14 cellular contexts compared by ENCODE assay signal in genomic region chr19:38060346-38060745, GRCh38.
DNase-seq lines count a peak whose midpoint lies in the region; ATAC-seq and TF ChIP-seq lines count a peak whose summit lies in the region.
"Had no signal": no experiment of that assay in that cellular context is flagged by ENCODE, and none has a peak within 500 bp of the region (broad histone marks: within the 10 kb centered on the region; RNA-seq: fewer than 3 reads in every experiment).

No MANE protein-coding gene starts in this region.

- H3K27ac Mint-ChIP-seq in activated CD4-positive, alpha-beta T cell treated with anti-CD3 and anti-CD28 coated beads, Interleukin-2, amount 10 ng/mL, durations not matched to agents 24 days and 14 days, result peak overlapping the region; percentile 41
- H3K27ac Mint-ChIP-seq in IgD-negative memory B cell, result peak overlapping the region in 2 of 3 donors; percentile 71 to 83
- peak overlapping the region; percentile 27; the same call in 1 of the 2 replicates for H3K27ac Mint-ChIP-seq in WTC11
- H3K27ac Mint-ChIP-seq: activated T-cell treated with anti-CD3 and anti-CD28 coated beads, Interleukin-2, amount 50 U/mL, for 72 hours had no signal

- H3K9me3 Mint-ChIP-seq in activated CD4-positive, alpha-beta T cell treated with anti-CD3 and anti-CD28 coated beads, Interleukin-2, amount 10 ng/mL, durations not matched to agents 24 days and 14 days, result no peaks in the 10 kb centered on the region
- H3K9me3 Mint-ChIP-seq in IgD-negative memory B cell (no peaks in the 10 kb centered on the region), WTC11 (no peaks in the 10 kb centered on the region)
- H3K9me3 Mint-ChIP-seq: activated T-cell treated with anti-CD3 and anti-CD28 coated beads, Interleukin-2, amount 50 U/mL, for 72 hours had no signal

- H3K4ac ChIP-seq in trophoblast cell (ENCODE audit: low read depth, low read length), result no peak overlapping the region

- H3K79me2 ChIP-seq in trophoblast cell (ENCODE audit: control insufficient read depth, insufficient read depth, low read length, poor library complexity), result peaks cover 3% of the 10 kb centered on the region

- no peak for DNase-seq in activated CD4-positive, alpha-beta T cell treated with anti-CD3 and anti-CD28 coated beads, Interleukin-2, amount 10 ng/mL, durations not matched to agents 24 days and 14 days
- DNase-seq in activated CD4-positive, alpha-beta T cell treated with anti-CD3 and anti-CD28 coated beads, Interleukin-2, amount 50 U/mL, for 48 hours, result no peak
- DNase-seq in WTC11 (ENCODE audit: low spot score) (no peak), trophoblast cell (no peak), HPDE6-E6E7 (ENCODE audit: extremely low spot score) (no peak)
- no peak for DNase-seq in stimulated activated CD4-positive, alpha-beta T cell treated with anti-CD3 and anti-CD28 coated beads, Interleukin-4, amount 100 ng/mL, for 1 hour
- DNase-seq: EL, KBM-7, NCI-H1105, SIG-M5, small intestine had no signal

- H3K23ac ChIP-seq in trophoblast cell (ENCODE audit: low read length), result no peak overlapping the region

- H3K27me3 ChIP-seq in trophoblast cell (ENCODE audit: insufficient read depth, low read length), result no peaks in the 10 kb centered on the region

- H3K4me1 ChIP-seq in trophoblast cell (ENCODE audit: control insufficient read depth in 1 of 2, insufficient read depth in 2 of 2, low read length in 2 of 2), result peaks cover 13 to 18% of the 10 kb centered on the region in 2 experiments

- no peak overlapping the region for H2AFZ ChIP-seq in trophoblast cell (ENCODE audit: insufficient read depth, low read length, poor library complexity)

- H3K14ac ChIP-seq in trophoblast cell (ENCODE audit: low read length), result no peak overlapping the region

- no peak overlapping the region for H3K18ac ChIP-seq in trophoblast cell (ENCODE audit: low read length)

- no peak overlapping the region for H2BK120ac ChIP-seq in trophoblast cell (ENCODE audit: insufficient read depth, low read length, poor library complexity)

- peak overlapping the region; percentile 41 for H3K9ac ChIP-seq in trophoblast cell (ENCODE audit: low read length)

- POLR2A ChIA-PET in WTC11 (lab: Charles Lee), result no interaction called here

- no peak overlapping the region for H3K4me2 ChIP-seq in trophoblast cell (ENCODE audit: low read length)

- H3K79me1 ChIP-seq in trophoblast cell (ENCODE audit: low read length), result peaks cover 8% of the 10 kb centered on the region

- no peak overlapping the region for H3K4me3 ChIP-seq in trophoblast cell (ENCODE audit: low read depth, low read length)

- H3K36me3 ChIP-seq in trophoblast cell (ENCODE audit: control insufficient read depth in 1 of 2, insufficient read depth in 2 of 2, low read length in 2 of 2), result no peaks in the 10 kb centered on the region

- WGBS in trophoblast cell (ENCODE audit: extremely low coverage, insufficient coverage, insufficient read length), result no CpG with 5 or more reads among the region's 7 CpGs

- no peak overlapping the region for H2BK5ac ChIP-seq in trophoblast cell (ENCODE audit: low read depth, low read length, poor library complexity)

- ATAC-seq in WTC11, result no peak
- ATAC-seq in GM21360 (IDR thresholded peaks at IDR 0.05; ENCODE audit: unreplicated experiment), result no peak

- H2BK12ac ChIP-seq in trophoblast cell (ENCODE audit: low read length), result no peak overlapping the region

- H2AK5ac ChIP-seq in trophoblast cell (ENCODE audit: low read length), result no peak overlapping the region

- H3K27ac ChIP-seq in trophoblast cell (ENCODE audit: low read depth, low read length), result no peak overlapping the region

- TF ChIP-seq CTCF in WTC11 (IDR thresholded peaks at IDR 0.05), result no peak

- no peaks in the 10 kb centered on the region for H3K27me3 Mint-ChIP-seq in activated CD4-positive, alpha-beta T cell treated with anti-CD3 and anti-CD28 coated beads, Interleukin-2, amount 10 ng/mL, durations not matched to agents 24 days and 14 days
- no peaks in the 10 kb centered on the region for H3K27me3 Mint-ChIP-seq in IgD-negative memory B cell
- no peaks in the 10 kb centered on the region for H3K27me3 Mint-ChIP-seq in WTC11 (ENCODE audit: low read depth)

- no peak overlapping the region for H4K8ac ChIP-seq in trophoblast cell (ENCODE audit: low read depth, low read length)

- peaks cover 17% of the 10 kb centered on the region for H3K4me1 Mint-ChIP-seq in activated CD4-positive, alpha-beta T cell treated with anti-CD3 and anti-CD28 coated beads, Interleukin-2, amount 10 ng/mL, durations not matched to agents 24 days and 14 days
- H3K4me1 Mint-ChIP-seq in IgD-negative memory B cell (peaks cover 23 to 30% (median 24%) of the 10 kb centered on the region in 3 donors), WTC11 (peaks cover 31% of the 10 kb centered on the region)

- no peaks in the 10 kb centered on the region for H3K36me3 Mint-ChIP-seq in activated CD4-positive, alpha-beta T cell treated with anti-CD3 and anti-CD28 coated beads, Interleukin-2, amount 10 ng/mL, durations not matched to agents 24 days and 14 days (ENCODE audit: low read depth)
- H3K36me3 Mint-ChIP-seq in IgD-negative memory B cell (peaks cover 4% of the 10 kb centered on the region), WTC11 (no peaks in the 10 kb centered on the region)

- no peaks in the 10 kb centered on the region for H3K9me3 ChIP-seq in trophoblast cell (ENCODE audit: insufficient read depth, low read depth, low read length)

- H3K4me3 Mint-ChIP-seq in activated CD4-positive, alpha-beta T cell treated with anti-CD3 and anti-CD28 coated beads, Interleukin-2, amount 10 ng/mL, durations not matched to agents 24 days and 14 days, result no peak overlapping the region
- H3K4me3 Mint-ChIP-seq in IgD-negative memory B cell (peak overlapping the region in 2 of 4 donors; percentile 17 to 86), WTC11 (no peak overlapping the region)

- H4K12ac ChIP-seq in trophoblast cell (ENCODE audit: low read depth, low read length), result no peak overlapping the region

- H4K91ac ChIP-seq in trophoblast cell (ENCODE audit: low read depth, low read length), result no peak overlapping the region

- CTCF ChIA-PET in WTC11 (lab: Charles Lee), result interaction anchor here (1.0 kb wide), 1 partner anchor 158 kb away, joined by 3 read pairs; no protein-coding TSS in a partner anchor

- intact Hi-C loops in activated CD4-positive, alpha-beta T cell treated with anti-CD3 and anti-CD28 coated beads, Interleukin-2, amount 10 ng/mL, durations not matched to agents 24 days and 14 days (cut with micrococcal nuclease), result no loop called here

TF ChIP-seq in WTC11, 78 proteins besides CTCF, POLR2A, EP300 and RAD21 (continues in another document):
- no peak for TF ChIP-seq ZNF532 (CRISPR knock-in tag; IDR thresholded peaks at IDR 0.05; ENCODE audit: borderline replicate concordance)
- TF ChIP-seq ZNF512 (CRISPR knock-in tag; IDR thresholded peaks at IDR 0.05; ENCODE audit: borderline replicate concordance), result no peak
- TF ChIP-seq ZNF423 (CRISPR knock-in tag; IDR thresholded peaks at IDR 0.05), result no peak
- TF ChIP-seq FOXP1 (CRISPR knock-in tag; IDR thresholded peaks at IDR 0.05; ENCODE audit: borderline replicate concordance), result no peak
- TF ChIP-seq TEAD1 (CRISPR knock-in tag; IDR thresholded peaks at IDR 0.05), result no peak
- TF ChIP-seq SP1 (CRISPR knock-in tag; conservative IDR thresholded peaks at IDR 0.05), result no peak
- TF ChIP-seq, protein P1, sequence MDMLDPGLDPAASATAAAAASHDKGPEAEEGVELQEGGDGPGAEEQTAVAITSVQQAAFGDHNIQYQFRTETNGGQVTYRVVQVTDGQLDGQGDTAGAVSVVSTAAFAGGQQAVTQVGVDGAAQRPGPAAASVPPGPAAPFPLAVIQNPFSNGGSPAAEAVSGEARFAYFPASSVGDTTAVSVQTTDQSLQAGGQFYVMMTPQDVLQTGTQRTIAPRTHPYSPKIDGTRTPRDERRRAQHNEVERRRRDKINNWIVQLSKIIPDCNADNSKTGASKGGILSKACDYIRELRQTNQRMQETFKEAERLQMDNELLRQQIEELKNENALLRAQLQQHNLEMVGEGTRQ (CRISPR knock-in tag; IDR thresholded peaks at IDR 0.05), result no peak

Comparison
In these comparisons a context has a peak if more than half of its experiments do, and no peak if none do; other contexts are left out.
1. H3K27ac Mint-ChIP-seq: peak in every context shown above with its lines; median percentile 77 in IgD-negative memory B cell; 41 in activated CD4-positive, alpha-beta T cell treated with anti-CD3 and anti-CD28 coated beads, Interleukin-2, amount 10 ng/mL, durations not matched to agents 24 days and 14 days; 27 in WTC11.